Comparison of ENCODE assay signal across 9 cellular contexts in genomic region chr3:188507244-188507720, GRCh38.
DNase-seq lines count a peak whose midpoint lies in the region; ATAC-seq and TF ChIP-seq lines count a peak whose summit lies in the region.
"Had no signal": no experiment of that assay in that cellular context is flagged by ENCODE, and none has a peak within 500 bp of the region (broad histone marks: within the 10 kb centered on the region; RNA-seq: fewer than 3 reads in every experiment).

No MANE protein-coding gene starts in this region.

- H3K4me2 ChIP-seq in mesendoderm (ENCODE audit: low read length), result no peak overlapping the region

- no peak overlapping the region for H3K23ac ChIP-seq in mesendoderm (ENCODE audit: low read length)

- no peak overlapping the region for H2BK5ac ChIP-seq in mesendoderm (ENCODE audit: low read length)

- no peaks in the 10 kb centered on the region for H3K27me3 ChIP-seq in mesendoderm (ENCODE audit: insufficient read depth, low read length, poor library complexity)

- peak overlapping the region; percentile 19 for H3K27ac Mint-ChIP-seq in endothelial cell (ENCODE audit: unreplicated experiment)

- H3K18ac ChIP-seq in mesendoderm (ENCODE audit: low read length), result no peak overlapping the region

- peaks cover 2% of the 10 kb centered on the region for H3K79me1 ChIP-seq in mesendoderm (ENCODE audit: low read length)

- no peak overlapping the region for H3K9ac ChIP-seq in mesendoderm (ENCODE audit: low read length)

- TF ChIP-seq POLR2A in GM18505 (IDR thresholded peaks at IDR 0.05; ENCODE audit: borderline replicate concordance, extremely low read depth, insufficient read depth, insufficient read length), result no peak

- peak; percentile 79 for DNase-seq in AG09319 (ENCODE audit: extremely low read depth, low read depth)
- peak; percentile 92 to 93 for DNase-seq in NOMO-1 (lab: John Stamatoyannopoulos, UW; ENCODE audit: unreplicated experiment in 2 of 2)
- no peak for DNase-seq in endothelial cell (ENCODE audit: low spot score)
- peak; percentile 23 for DNase-seq in mesendoderm
- no peak for DNase-seq in NCI-H446 treated with DMSO at 0.1 percent for 48 hours (lab: John Stamatoyannopoulos, UW)
- no peak for DNase-seq in HT-29 (ENCODE audit: low spot score)
- DNase-seq: NCI-H1694 had no signal

- H3K79me2 ChIP-seq in mesendoderm (ENCODE audit: control insufficient read depth, insufficient read depth, low read length), result no peaks in the 10 kb centered on the region

- H3K4me1 ChIP-seq in mesendoderm (ENCODE audit: control insufficient read depth, low read depth, low read length), result no peaks in the 10 kb centered on the region

- H3K36me3 ChIP-seq in mesendoderm (ENCODE audit: control insufficient read depth, insufficient read depth, low read length), result no peaks in the 10 kb centered on the region

- no peak overlapping the region for H4K5ac ChIP-seq in mesendoderm (ENCODE audit: low read length)

- H3K4me1 Mint-ChIP-seq in endothelial cell (ENCODE audit: unreplicated experiment), result peaks cover 27% of the 10 kb centered on the region

- peaks cover 3% of the 10 kb centered on the region for H3K27me3 Mint-ChIP-seq in endothelial cell (ENCODE audit: unreplicated experiment)

- H3K9me3 Mint-ChIP-seq in endothelial cell (ENCODE audit: unreplicated experiment), result no peaks in the 10 kb centered on the region

- no peak overlapping the region for H4K8ac ChIP-seq in mesendoderm (ENCODE audit: low read depth, low read length)

- no peak overlapping the region for H2AK5ac ChIP-seq in mesendoderm (ENCODE audit: low read length)

- H3K4me3 ChIP-seq in mesendoderm (ENCODE audit: low read length), result no peak overlapping the region

- H3K56ac ChIP-seq in mesendoderm (ENCODE audit: low read length), result no peak overlapping the region

- H3K36me3 Mint-ChIP-seq in endothelial cell (ENCODE audit: low read depth, unreplicated experiment), result peaks cover 18% of the 10 kb centered on the region

- H3K27ac ChIP-seq in mesendoderm (ENCODE audit: low read depth, low read length), result no peak overlapping the region

- no peak overlapping the region for H2BK120ac ChIP-seq in mesendoderm (ENCODE audit: low read depth, low read length)

- no peak overlapping the region for H2BK15ac ChIP-seq in mesendoderm (replicated peaks; ENCODE audit: low read depth)

- TF ChIP-seq CTCF in AG09319 (IDR thresholded peaks at IDR 0.05; ENCODE audit: low read depth, low read length), result no peak
- no peak for TF ChIP-seq CTCF in endothelial cell (IDR thresholded peaks at IDR 0.05; ENCODE audit: unreplicated experiment)

- WGBS in mesendoderm (ENCODE audit: extremely low coverage, insufficient coverage, low lambda C conversion rate), result no CpG with 5 or more reads among the region's 5 CpGs

- H3K4me3 Mint-ChIP-seq in endothelial cell (ENCODE audit: unreplicated experiment), result no peak overlapping the region

- no peak for ATAC-seq in GM18505 (IDR thresholded peaks at IDR 0.05; ENCODE audit: unreplicated experiment)
- no peak for ATAC-seq in HG03565 (IDR thresholded peaks at IDR 0.05; ENCODE audit: unreplicated experiment)

- no peak overlapping the region for H3K4ac ChIP-seq in mesendoderm (ENCODE audit: low read depth, low read length)

Comparison
In these comparisons a context has a peak if more than half of its experiments do, and no peak if none do; other contexts are left out.
1. DNase-seq: peak in AG09319 (single experiment), NOMO-1 (2 of 2) and mesendoderm (single experiment); none in endothelial cell (single experiment), NCI-H446 treated with DMSO at 0.1 percent for 48 hours (single experiment) and HT-29 (single experiment).